In genomic region chr15:70853855-70854668, GRCh38 we compare ENCODE assay signal across 8 cellular contexts. TPM values are rescaled to one million over a fixed set of nuclear protein-coding genes. Genes with fewer than 3 reads are reported as not detected.
DNase-seq lines count a peak whose midpoint lies in the region; TF ChIP-seq lines count a peak whose summit lies in the region.

LARP6 (minus strand) TSS chr15:70854157; CDS start chr15:70854088, 69 bp downstream.

- H3K36me3 ChIP-seq in mesodermal cell (ENCODE audit: control insufficient read depth, insufficient read depth, low read length), result peaks cover 20% of the 10 kb centered on the region

- H3K4me3 ChIP-seq in epithelial cell of esophagus (ENCODE audit: low read length) (peak within 1 kb of the TSS; percentile 45), mesodermal cell (ENCODE audit: extremely low read depth, insufficient read depth, low read length, poor library complexity, severe bottlenecking) (peak within 1 kb of the TSS; percentile 72)

- peaks cover 15% of the 10 kb centered on the region for H3K4me1 ChIP-seq in mesodermal cell (ENCODE audit: control insufficient read depth, insufficient read depth, low read length, poor library complexity, severe bottlenecking)

- no peaks in the 10 kb centered on the region for H3K9me3 ChIP-seq in mesodermal cell (ENCODE audit: control insufficient read depth, low read length)

- WGBS in mesodermal cell (ENCODE audit: insufficient coverage in 2 of 2), 2 experiments, result 1% methylated on average over 68 to 89 of the region's 94 CpGs

- TF ChIP-seq CTCF in C4-2B (conservative IDR thresholded peaks at IDR 0.05) (no peak), epithelial cell of esophagus (IDR thresholded peaks at IDR 0.05; ENCODE audit: insufficient read depth, low read depth, low read length, missing control alignments) (no peak), subcutaneous adipose tissue (IDR thresholded peaks at IDR 0.05; ENCODE audit: low read depth) (no peak)

- peak within 1 kb of the TSS; percentile 45 for H3K27ac ChIP-seq in C4-2B
- peak within 1 kb of the TSS; percentile 79 for H3K27ac ChIP-seq in mesodermal cell (ENCODE audit: low read depth, low read length, severe bottlenecking)

- DNase-seq in HK-2 (ENCODE audit: unreplicated experiment) (peak; percentile 41), epithelial cell of esophagus (ENCODE audit: low read depth) (no peak), epidermal melanocyte (ENCODE audit: insufficient read length, low spot score) (no peak)
- peak; percentile 2 for DNase-seq in activated CD4-positive, alpha-beta T cell treated with anti-CD3 and anti-CD28 coated beads, Interleukin-2, amount 50 U/mL, for 1 hour
- DNase-seq in NK-92 treated with Interleukin-12 subunit alpha and Interleukin-12 subunit beta, amount 100 ng/mL, for 24 hours (lab: John Stamatoyannopoulos, UW), result no peak

RNA-seq across cellular contexts. Expression of gene LARP6, which starts in this region (rescaled TPM):
- polyA plus RNA-seq in mesodermal cell (2013, experiment 1 of 2), result 22.8 TPM
- polyA plus RNA-seq in mesodermal cell (2013, experiment 2 of 2), result 20.9 TPM
- total RNA-seq in subcutaneous adipose tissue, result 100 to 1,000 TPM in 1 of 4 donors, 10 to 100 TPM in 3; 42.9 to 139 (median 61.2) TPM

Comparison
In these comparisons a context has a peak if more than half of its experiments do, and no peak if none do; other contexts are left out.
1. DNase-seq: peak in HK-2 (single experiment) and activated CD4-positive, alpha-beta T cell treated with anti-CD3 and anti-CD28 coated beads, Interleukin-2, amount 50 U/mL, for 1 hour (single experiment); none in epithelial cell of esophagus (single experiment), epidermal melanocyte (single experiment) and NK-92 treated with Interleukin-12 subunit alpha and Interleukin-12 subunit beta, amount 100 ng/mL, for 24 hours (single experiment).